In genomic region chr1:227312364-227313025, GRCh38 we compare ENCODE assay signal across 33 cellular contexts. TPM values are rescaled to one million over a fixed set of nuclear protein-coding genes. Genes with fewer than 3 reads are reported as not detected.
A peak's percentile ranks its signal among the peaks of the same experiment; 100 is the strongest.
DNase-seq lines count a peak whose midpoint lies in the region; ATAC-seq, FAIRE-seq and TF ChIP-seq lines count a peak whose summit lies in the region.
"Had no signal": no experiment of that assay in that cellular context is flagged by ENCODE, and none has a peak within 500 bp of the region (broad histone marks: within the 10 kb centered on the region; RNA-seq: fewer than 3 reads in every experiment).

No MANE protein-coding gene starts in this region.

- H3K9me3 ChIP-seq in right cardiac atrium (ENCODE audit: control insufficient read depth, low read length) (no peaks in the 10 kb centered on the region), right atrium auricular region (no peaks in the 10 kb centered on the region)
- H3K9me3 ChIP-seq: A549, left lung, thoracic aorta, uterus had no signal

- DNase-seq in right cardiac atrium (no peak), right atrium auricular region (ENCODE audit: low spot score) (no peak), RWPE1 (ENCODE audit: low spot score) (no peak), NCI-H524 (lab: John Stamatoyannopoulos, UW) (no peak)
- no peak for DNase-seq in activated naive CD4-positive, alpha-beta T cell treated with anti-CD3 and anti-CD28 coated beads, Interleukin-2, amount 50 U/mL, for 16 hours
- DNase-seq: activated CD4-positive, alpha-beta T cell treated with anti-CD3 and anti-CD28 coated beads, Interleukin-2, amount 50 U/mL, for 48 hours; activated CD4-positive, CD25-positive, alpha-beta regulatory T cell treated with anti-CD3 and anti-CD28 coated beads, Interleukin-2, amount 50 U/mL, for 72 hours; activated T-cell treated with anti-CD3 and anti-CD28 coated beads, Interleukin-2, amount 50 U/mL, for 48 hours; CD4-positive, CD25-positive, alpha-beta regulatory T cell; DND-41; H7; immature natural killer cell; Karpas-422; left lung; mesendoderm; NCI-H1436; NCI-H2081; NCI-H446; NCI-H82; posterior cingulate gyrus; stimulated activated CD4-positive, alpha-beta T cell treated with anti-CD3 and anti-CD28 coated beads, Interleukin-12 subunit alpha, Interleukin-12 subunit beta, amount 100 ng/mL, for 4 hours; stimulated activated CD4-positive, alpha-beta T cell treated with anti-CD3 and anti-CD28 coated beads, Interleukin-2, amount 100 ng/mL, for 48 hours; stimulated activated naive CD8-positive, alpha-beta T cell treated with anti-CD3 and anti-CD28 coated beads, Interleukin-15, amount 100 ng/mL, for 72 hours; T-helper 17 cell; uterus had no signal

- no peak for ATAC-seq in right cardiac atrium
- no peak for ATAC-seq in GM21529 (IDR thresholded peaks at IDR 0.05; ENCODE audit: unreplicated experiment)
- ATAC-seq in GM21619 (IDR thresholded peaks at IDR 0.05; ENCODE audit: unreplicated experiment), result no peak
- ATAC-seq: A549; left lung; sciatic nerve; stimulated activated naive CD8-positive, alpha-beta T cell treated with anti-CD3 and anti-CD28 coated beads, Interleukin-15, amount 100 ng/mL, for 72 hours; T-helper 17 cell had no signal

- no peaks in the 10 kb centered on the region for H3K27me3 ChIP-seq in right cardiac atrium (ENCODE audit: control insufficient read depth, insufficient read depth)
- H3K27me3 ChIP-seq in right atrium auricular region, result no peaks in the 10 kb centered on the region
- H3K27me3 ChIP-seq: uterus had no signal

- H3K4me3 ChIP-seq in right cardiac atrium (ENCODE audit: low read length) (no peak overlapping the region), right atrium auricular region (no peak overlapping the region)
- H3K4me3 ChIP-seq: A549, left lung, SK-N-MC, thoracic aorta, uterus had no signal

- H3K27ac ChIP-seq in right cardiac atrium (ENCODE audit: low read length) (peak overlapping the region; percentile 17), right atrium auricular region (no peak overlapping the region), RWPE1 (peak overlapping the region; percentile 43; the same call in 1 of the 2 replicates)
- H3K27ac ChIP-seq: A549, epithelial cell of prostate, left lung, SK-N-MC, thoracic aorta, uterus had no signal

- intact Hi-C loops in right cardiac atrium (cut with DNase I), result loop anchor here in 1 of 4 donors (10.0 kb wide), 1 partner anchor 122 kb away; no protein-coding TSS in a partner anchor

- peaks cover 6% of the 10 kb centered on the region for H3K4me1 ChIP-seq in right cardiac atrium (ENCODE audit: control insufficient read depth, insufficient read depth, low read length)
- H3K4me1 ChIP-seq in right atrium auricular region, result peaks cover 0 to 46% of the 10 kb centered on the region in 2 donors
- H3K4me1 ChIP-seq: uterus had no signal

- TF ChIP-seq CTCF in right atrium auricular region (IDR thresholded peaks at IDR 0.05) (no peak), RWPE1 (conservative IDR thresholded peaks at IDR 0.05; ENCODE audit: low read depth) (no peak)

- no peaks in the 10 kb centered on the region for H3K36me3 ChIP-seq in right atrium auricular region
- H3K36me3 ChIP-seq: left lung, thoracic aorta, uterus had no signal

- POLR2A ChIA-PET in RWPE1 (lab: Yijun Ruan, JAX; ENCODE audit: low non-redundant PET), result no interaction called here

- 82% methylated on average over 6 of the region's 6 CpGs for WGBS in right cardiac atrium

- CTCF ChIA-PET in RWPE1 (lab: Yijun Ruan, JAX), result interaction anchor here (0.6 kb wide), 1 partner anchor 153 kb away, joined by 6 read pairs; no protein-coding TSS in a partner anchor

- peak; percentile 78 for FAIRE-seq in colon (lab: Jason Lieb, UNC)

RNA-seq across cellular contexts. Expression of gene CDC42BPA, which starts 5.8 kb away (rescaled TPM):
- 10 to 100 TPM; 34.6 to 38.0 (median 36.8) TPM for total RNA-seq in right cardiac atrium
- 12.9 TPM for polyA plus RNA-seq in right cardiac atrium
- total RNA-seq in right atrium auricular region, result 10 to 100 TPM; 26.0 to 32.0 TPM

Comparison
In these comparisons a context has a peak if more than half of its experiments do, and no peak if none do; other contexts are left out.
1. H3K27ac ChIP-seq: peak in right cardiac atrium (single experiment) and RWPE1 (single experiment); none in right atrium auricular region (0 of 2).